ENCODE assay signal across 1 cellular context in the genomic region with DNA sequence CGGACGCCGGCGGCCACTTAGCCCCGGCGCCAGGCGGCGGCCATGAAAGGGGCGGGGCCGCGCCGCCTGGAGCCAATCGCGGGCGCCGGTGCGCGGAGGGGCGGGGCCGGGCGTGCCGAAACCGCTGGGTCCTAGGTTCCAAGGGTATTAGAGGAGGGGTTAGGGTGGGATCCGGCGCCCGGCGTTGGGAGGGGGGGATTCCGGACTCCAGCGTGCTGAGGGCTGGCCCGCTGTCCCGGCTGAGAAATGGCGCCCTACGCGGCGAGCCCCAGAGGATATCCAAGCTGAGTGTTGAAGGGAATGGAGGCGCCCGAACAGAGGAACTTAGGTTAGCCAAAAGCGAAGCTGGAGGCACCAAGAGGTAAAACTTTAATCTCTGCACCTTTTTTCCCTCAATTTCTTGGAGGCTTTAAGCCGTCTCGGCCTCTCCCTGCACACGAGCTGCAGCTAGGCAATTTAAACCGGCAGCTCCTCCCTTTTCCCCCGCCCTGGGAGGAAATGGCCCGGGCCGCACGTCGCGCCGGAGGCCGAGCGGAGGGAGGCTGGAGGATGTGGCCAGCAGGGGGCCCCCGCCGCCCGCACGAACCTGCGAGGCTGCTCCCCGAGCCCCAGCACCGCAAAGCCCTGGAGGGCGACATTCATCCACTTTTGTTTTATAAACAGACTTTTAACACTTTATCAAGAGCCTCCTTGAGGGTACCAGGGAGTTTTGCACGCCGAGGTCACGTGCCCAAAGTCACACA.
A peak's percentile ranks its signal among the peaks of the same experiment; 100 is the strongest.
TF ChIP-seq lines count a peak whose summit lies in the region.

Gene XXYLT1, minus strand, starts transcription at position 44 of the 743 bp plus-strand sequence. CDS start 101 bp downstream, outside the sequence.

TF ChIP-seq in K562, 482 proteins besides CTCF, POLR2A, EP300 and RAD21 (continued from another document and continues in another):
- TF ChIP-seq, protein P1, sequence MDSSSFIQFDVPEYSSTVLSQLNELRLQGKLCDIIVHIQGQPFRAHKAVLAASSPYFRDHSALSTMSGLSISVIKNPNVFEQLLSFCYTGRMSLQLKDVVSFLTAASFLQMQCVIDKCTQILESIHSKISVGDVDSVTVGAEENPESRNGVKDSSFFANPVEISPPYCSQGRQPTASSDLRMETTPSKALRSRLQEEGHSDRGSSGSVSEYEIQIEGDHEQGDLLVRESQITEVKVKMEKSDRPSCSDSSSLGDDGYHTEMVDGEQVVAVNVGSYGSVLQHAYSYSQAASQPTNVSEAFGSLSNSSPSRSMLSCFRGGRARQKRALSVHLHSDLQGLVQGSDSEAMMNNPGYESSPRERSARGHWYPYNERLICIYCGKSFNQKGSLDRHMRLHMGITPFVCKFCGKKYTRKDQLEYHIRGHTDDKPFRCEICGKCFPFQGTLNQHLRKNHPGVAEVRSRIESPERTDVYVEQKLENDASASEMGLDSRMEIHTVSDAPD (CRISPR knock-in tag; IDR thresholded peaks at IDR 0.05): no peak
- TF ChIP-seq L3MBTL2 (IDR thresholded peaks at IDR 0.05) (peak; percentile 87), SAFB (IDR thresholded peaks at IDR 0.05; ENCODE audit: borderline replicate concordance, low read depth, low read length) (no peak), ZNF280A (IDR thresholded peaks at IDR 0.05; ENCODE audit: low read depth, partially characterized antibody) (no peak), NONO (IDR thresholded peaks at IDR 0.05; ENCODE audit: low read depth in 2 of 2, low read length in 1 of 2) (peak in 1 of 2 experiments; percentile 48; a peak in 1 of 4 replicates), POLR2AphosphoS5 (IDR thresholded peaks at IDR 0.05; ENCODE audit: control insufficient read depth, insufficient read depth, low read depth, low read length) (no peak), REST (CRISPR knock-in tag; IDR thresholded peaks at IDR 0.05; ENCODE audit: low read depth) (no peak; the same call in 1 of the 2 replicates), ZNF280B (CRISPR knock-in tag; IDR thresholded peaks at IDR 0.05) (no peak), ADNP (tag; IDR thresholded peaks at IDR 0.05) (no peak), ZNF644 (tag; IDR thresholded peaks at IDR 0.05; ENCODE audit: low read depth) (no peak), MCM3 (IDR thresholded peaks at IDR 0.05) (no peak), GATA2 (CRISPR knock-in tag; IDR thresholded peaks at IDR 0.05) (no peak), XRCC5 (IDR thresholded peaks at IDR 0.05; ENCODE audit: low read depth, low read length) (peak; percentile 93), TAF9B (IDR thresholded peaks at IDR 0.05; ENCODE audit: partially characterized antibody) (no peak), MTA2 (IDR thresholded peaks at IDR 0.05; ENCODE audit: low read depth) (no peak), ZNF253 (CRISPR knock-in tag; conservative IDR thresholded peaks at IDR 0.05) (no peak), HBP1 (CRISPR knock-in tag; IDR thresholded peaks at IDR 0.05) (no peak), XRCC4 (IDR thresholded peaks at IDR 0.05; ENCODE audit: extremely low read depth, insufficient read depth, insufficient read length) (no peak), ARID2 (IDR thresholded peaks at IDR 0.05) (peak; percentile 96), ZBTB33 (CRISPR knock-in tag; IDR thresholded peaks at IDR 0.05) (peak; percentile 75), ZNF668 (CRISPR knock-in tag; IDR thresholded peaks at IDR 0.05) (no peak), HOMEZ (CRISPR knock-in tag; IDR thresholded peaks at IDR 0.05) (no peak), PPARD (CRISPR knock-in tag; IDR thresholded peaks at IDR 0.05) (no peak), IRF1 (CRISPR knock-in tag; IDR thresholded peaks at IDR 0.05; ENCODE audit: borderline replicate concordance) (no peak), SNIP1 (IDR thresholded peaks at IDR 0.05; ENCODE audit: low read depth) (no peak), DIDO1 (tag; IDR thresholded peaks at IDR 0.05; ENCODE audit: low read depth) (no peak), ZNF175 (CRISPR knock-in tag; IDR thresholded peaks at IDR 0.05; ENCODE audit: low read depth) (no peak), NFXL1 (CRISPR knock-in tag; IDR thresholded peaks at IDR 0.05) (no peak), U2AF1 (optimal IDR thresholded peaks at IDR 0.05; ENCODE audit: low read depth, low read length) (no peak), ZNF282 (CRISPR knock-in tag; IDR thresholded peaks at IDR 0.05) (no peak), ZNF696 (CRISPR knock-in tag; conservative IDR thresholded peaks at IDR 0.05) (no peak), E2F8 (IDR thresholded peaks at IDR 0.05; ENCODE audit: low read depth, partially characterized antibody) (peak; percentile 68), RUNX1 (IDR thresholded peaks at IDR 0.05; ENCODE audit: low read depth) (no peak), SP1 (CRISPR knock-in tag; IDR thresholded peaks at IDR 0.05) (peak; percentile 82), HEY1 (CRISPR knock-in tag; IDR thresholded peaks at IDR 0.05; ENCODE audit: borderline replicate concordance) (peak; percentile 72; the same call in 1 of the 2 replicates)
- TF ChIP-seq, protein P2, sequence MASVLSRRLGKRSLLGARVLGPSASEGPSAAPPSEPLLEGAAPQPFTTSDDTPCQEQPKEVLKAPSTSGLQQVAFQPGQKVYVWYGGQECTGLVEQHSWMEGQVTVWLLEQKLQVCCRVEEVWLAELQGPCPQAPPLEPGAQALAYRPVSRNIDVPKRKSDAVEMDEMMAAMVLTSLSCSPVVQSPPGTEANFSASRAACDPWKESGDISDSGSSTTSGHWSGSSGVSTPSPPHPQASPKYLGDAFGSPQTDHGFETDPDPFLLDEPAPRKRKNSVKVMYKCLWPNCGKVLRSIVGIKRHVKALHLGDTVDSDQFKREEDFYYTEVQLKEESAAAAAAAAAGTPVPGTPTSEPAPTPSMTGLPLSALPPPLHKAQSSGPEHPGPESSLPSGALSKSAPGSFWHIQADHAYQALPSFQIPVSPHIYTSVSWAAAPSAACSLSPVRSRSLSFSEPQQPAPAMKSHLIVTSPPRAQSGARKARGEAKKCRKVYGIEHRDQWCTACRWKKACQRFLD (CRISPR knock-in tag; IDR thresholded peaks at IDR 0.05): no peak; the same call in 1 of the 2 replicates
- TF ChIP-seq, protein P3, sequence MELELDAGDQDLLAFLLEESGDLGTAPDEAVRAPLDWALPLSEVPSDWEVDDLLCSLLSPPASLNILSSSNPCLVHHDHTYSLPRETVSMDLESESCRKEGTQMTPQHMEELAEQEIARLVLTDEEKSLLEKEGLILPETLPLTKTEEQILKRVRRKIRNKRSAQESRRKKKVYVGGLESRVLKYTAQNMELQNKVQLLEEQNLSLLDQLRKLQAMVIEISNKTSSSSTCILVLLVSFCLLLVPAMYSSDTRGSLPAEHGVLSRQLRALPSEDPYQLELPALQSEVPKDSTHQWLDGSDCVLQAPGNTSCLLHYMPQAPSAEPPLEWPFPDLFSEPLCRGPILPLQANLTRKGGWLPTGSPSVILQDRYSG (tag; conservative IDR thresholded peaks at IDR 0.05; ENCODE audit: low read depth): no peak
